ENCODE assay signal across 28 cellular contexts in genomic region chr20:22825546-22825945, GRCh38.
"Had no signal": no experiment of that assay in that cellular context is flagged by ENCODE, and none has a peak within 500 bp of the region (broad histone marks: within the 10 kb centered on the region; RNA-seq: fewer than 3 reads in every experiment).

No MANE protein-coding gene starts in this region.

- H3K9me3 Mint-ChIP-seq: activated CD4-positive, alpha-beta T cell treated with anti-CD3 and anti-CD28 coated beads, Interleukin-2, amount 10 ng/mL, durations not matched to agents 24 days and 14 days; activated CD8-positive, alpha-beta T cell treated with anti-CD3 and anti-CD28 coated beads for 36 hours; activated naive CD4-positive, alpha-beta T cell treated with anti-CD3 and anti-CD28 coated beads, Interleukin-2, amount 50 U/mL, for 24 hours; activated T-helper 1 cell treated with anti-CD3 and anti-CD28 coated beads, Interleukin-12 subunit alpha, Interleukin-12 subunit beta, Interleukin-2, Interleukin-4 antibody, amounts not matched to agents 30 ng/mL and 10 ng/mL and 1 ng/mL, durations not matched to agents 14 hours and 24 hours and 36 hours; nephron; stimulated activated memory B cell treated with anti-CD40 and anti-IgM and Interleukin-4, amounts not matched to agents 10 μg/mL and 1 μg/mL and 100 μg/mL, for 72 hours; T-helper 1 cell treated with Interleukin-12 subunit alpha and Interleukin-12 subunit beta and Interleukin-4 antibody, amounts not matched to agents 30 μg/mL and 1 μg/mL, for 36 hours had no signal

- H3K9me3 ChIP-seq: body of pancreas, esophagus squamous epithelium, gastroesophageal sphincter, right lobe of liver, stomach, suprapubic skin, tibial nerve, uterus had no signal

- H3K4me1 ChIP-seq: body of pancreas, gastroesophageal sphincter, right lobe of liver, suprapubic skin, tibial nerve, uterus had no signal

- H3K4me3 ChIP-seq: body of pancreas, esophagus squamous epithelium, gastroesophageal sphincter, right lobe of liver, stomach, suprapubic skin, tibial nerve, uterus had no signal

- H3K27me3 Mint-ChIP-seq: activated CD4-positive, alpha-beta T cell treated with anti-CD3 and anti-CD28 coated beads, Interleukin-2, amount 10 ng/mL, durations not matched to agents 24 days and 14 days; activated CD8-positive, alpha-beta memory T cell treated with anti-CD3 and anti-CD28 coated beads, Interleukin-2, amount 10 ng/mL, durations not matched to agents 7 days and 5 days; activated CD8-positive, alpha-beta T cell treated with anti-CD3 and anti-CD28 coated beads for 36 hours; activated naive CD4-positive, alpha-beta T cell treated with anti-CD3 and anti-CD28 coated beads, Interleukin-2, amount 50 U/mL, for 24 hours; stimulated activated memory B cell treated with anti-CD40 and anti-IgM and Interleukin-4, amounts not matched to agents 10 μg/mL and 1 μg/mL and 100 μg/mL, for 72 hours had no signal

- DNase-seq: activated CD4-positive, alpha-beta T cell treated with anti-CD3 and anti-CD28 coated beads, Interleukin-2, amount 10 ng/mL, durations not matched to agents 24 days and 14 days; activated CD4-positive, CD25-positive, alpha-beta regulatory T cell; activated CD8-positive, alpha-beta memory T cell treated with anti-CD3 and anti-CD28 coated beads, Interleukin-2, amount 10 ng/mL, durations not matched to agents 7 days and 5 days; activated CD8-positive, alpha-beta T cell treated with anti-CD3 and anti-CD28 coated beads for 36 hours; activated gamma-delta T cell; activated T-cell treated with anti-CD3 and anti-CD28 coated beads for 4 hours; anterior cingulate cortex; body of pancreas; effector CD8-positive, alpha-beta T cell; esophagus squamous epithelium; head of caudate nucleus; left colon; mesenchymal stem cell; nucleus accumbens; posterior cingulate gyrus; right lobe of liver; small intestine; stimulated activated CD4-positive, alpha-beta T cell treated with anti-CD3 and anti-CD28 coated beads, Interleukin-15, amount 100 ng/mL, for 24 hours; stomach; uterus had no signal

- H3K36me3 Mint-ChIP-seq: activated CD8-positive, alpha-beta memory T cell treated with anti-CD3 and anti-CD28 coated beads, Interleukin-2, amount 10 ng/mL, durations not matched to agents 7 days and 5 days; activated naive CD4-positive, alpha-beta T cell treated with anti-CD3 and anti-CD28 coated beads, Interleukin-2, amount 50 U/mL, for 24 hours; stimulated activated memory B cell treated with anti-CD40 and anti-IgM and Interleukin-4, amounts not matched to agents 10 μg/mL and 1 μg/mL and 100 μg/mL, for 72 hours had no signal

- H3K27me3 ChIP-seq: body of pancreas, gastroesophageal sphincter, right lobe of liver, stomach, suprapubic skin, tibial nerve, uterus had no signal

- H3K27ac ChIP-seq: body of pancreas, esophagus squamous epithelium, gastroesophageal sphincter, right lobe of liver, stomach, suprapubic skin, tibial nerve, uterus had no signal

- H3K4me3 Mint-ChIP-seq: activated CD4-positive, alpha-beta T cell treated with anti-CD3 and anti-CD28 coated beads, Interleukin-2, amount 10 ng/mL, durations not matched to agents 24 days and 14 days; activated CD8-positive, alpha-beta memory T cell treated with anti-CD3 and anti-CD28 coated beads, Interleukin-2, amount 10 ng/mL, durations not matched to agents 7 days and 5 days; activated CD8-positive, alpha-beta T cell treated with anti-CD3 and anti-CD28 coated beads for 36 hours; activated naive CD4-positive, alpha-beta T cell treated with anti-CD3 and anti-CD28 coated beads, Interleukin-2, amount 50 U/mL, for 24 hours; activated T-helper 1 cell treated with anti-CD3 and anti-CD28 coated beads, Interleukin-12 subunit alpha, Interleukin-12 subunit beta, Interleukin-2, Interleukin-4 antibody, amounts not matched to agents 30 ng/mL and 10 ng/mL and 1 ng/mL, durations not matched to agents 14 hours and 24 hours and 36 hours; nephron; stimulated activated memory B cell treated with anti-CD40 and anti-IgM and Interleukin-4, amounts not matched to agents 10 μg/mL and 1 μg/mL and 100 μg/mL, for 72 hours; T-helper 1 cell treated with Interleukin-12 subunit alpha and Interleukin-12 subunit beta and Interleukin-4 antibody, amounts not matched to agents 30 μg/mL and 1 μg/mL, for 36 hours had no signal

- H3K36me3 ChIP-seq: esophagus squamous epithelium, gastroesophageal sphincter, right lobe of liver, stomach, suprapubic skin, tibial nerve, uterus had no signal

- ATAC-seq: activated CD8-positive, alpha-beta memory T cell treated with anti-CD3 and anti-CD28 coated beads, Interleukin-2, amount 10 ng/mL, durations not matched to agents 7 days and 5 days; activated CD8-positive, alpha-beta T cell treated with anti-CD3 and anti-CD28 coated beads for 36 hours; body of pancreas; gastroesophageal sphincter; left colon; right lobe of liver; stimulated activated memory B cell treated with anti-CD40 and anti-IgM and Interleukin-4, amounts not matched to agents 10 μg/mL and 1 μg/mL and 100 μg/mL, for 72 hours had no signal

- H3K4me1 Mint-ChIP-seq: activated CD4-positive, alpha-beta T cell treated with anti-CD3 and anti-CD28 coated beads, Interleukin-2, amount 10 ng/mL, durations not matched to agents 24 days and 14 days; activated CD8-positive, alpha-beta memory T cell treated with anti-CD3 and anti-CD28 coated beads, Interleukin-2, amount 10 ng/mL, durations not matched to agents 7 days and 5 days; activated naive CD4-positive, alpha-beta T cell treated with anti-CD3 and anti-CD28 coated beads, Interleukin-2, amount 50 U/mL, for 24 hours; stimulated activated memory B cell treated with anti-CD40 and anti-IgM and Interleukin-4, amounts not matched to agents 10 μg/mL and 1 μg/mL and 100 μg/mL, for 72 hours had no signal

- H3K27ac Mint-ChIP-seq: activated CD4-positive, alpha-beta T cell treated with anti-CD3 and anti-CD28 coated beads, Interleukin-2, amount 10 ng/mL, durations not matched to agents 24 days and 14 days; activated CD8-positive, alpha-beta memory T cell treated with anti-CD3 and anti-CD28 coated beads, Interleukin-2, amount 10 ng/mL, durations not matched to agents 7 days and 5 days; activated CD8-positive, alpha-beta T cell treated with anti-CD3 and anti-CD28 coated beads for 36 hours; activated naive CD4-positive, alpha-beta T cell treated with anti-CD3 and anti-CD28 coated beads, Interleukin-2, amount 50 U/mL, for 24 hours; activated T-helper 1 cell treated with anti-CD3 and anti-CD28 coated beads, Interleukin-12 subunit alpha, Interleukin-12 subunit beta, Interleukin-2, Interleukin-4 antibody, amounts not matched to agents 30 ng/mL and 10 ng/mL and 1 ng/mL, durations not matched to agents 14 hours and 24 hours and 36 hours; nephron; stimulated activated memory B cell treated with anti-CD40 and anti-IgM and Interleukin-4, amounts not matched to agents 10 μg/mL and 1 μg/mL and 100 μg/mL, for 72 hours; T-helper 1 cell treated with Interleukin-12 subunit alpha and Interleukin-12 subunit beta and Interleukin-4 antibody, amounts not matched to agents 30 μg/mL and 1 μg/mL, for 36 hours had no signal
